In genomic region chr14:77126461-77126990, GRCh38 we compare ENCODE assay signal across 22 cellular contexts. TPM values are rescaled to one million over a fixed set of nuclear protein-coding genes. Genes with fewer than 3 reads are reported as not detected.
"Had no signal": no experiment of that assay in that cellular context is flagged by ENCODE, and none has a peak within 500 bp of the region (broad histone marks: within the 10 kb centered on the region; RNA-seq: fewer than 3 reads in every experiment).

No MANE protein-coding gene starts in this region.

- H3K27me3 ChIP-seq: adrenal gland had no signal

- H3K27ac ChIP-seq: adrenal gland, SJSA1 had no signal

- H3K9me3 ChIP-seq: adrenal gland had no signal

- H3K36me3 ChIP-seq: adrenal gland, SJSA1 had no signal

- ATAC-seq: activated CD4-positive, alpha-beta T cell treated with anti-CD3 and anti-CD28 coated beads for 36 hours; activated CD8-positive, alpha-beta T cell treated with anti-CD3 and anti-CD28 coated beads for 36 hours; activated T-cell treated with anti-CD3 and anti-CD28 coated beads, Interleukin-2, amount 50 U/mL, for 72 hours; PC-3 had no signal

- H3K4me3 Mint-ChIP-seq: activated CD4-positive, alpha-beta T cell treated with anti-CD3 and anti-CD28 coated beads for 36 hours; activated CD8-positive, alpha-beta T cell treated with anti-CD3 and anti-CD28 coated beads for 36 hours; T-helper 1 cell treated with Interleukin-12 subunit alpha and Interleukin-12 subunit beta and Interleukin-4 antibody, amounts not matched to agents 30 μg/mL and 1 μg/mL, for 36 hours had no signal

- H3K9me3 Mint-ChIP-seq: activated CD8-positive, alpha-beta T cell treated with anti-CD3 and anti-CD28 coated beads for 36 hours; activated naive CD8-positive, alpha-beta T cell treated with anti-CD3 and anti-CD28 coated beads, Interleukin-2, amount 10 ng/mL, durations not matched to agents 7 days and 5 days; activated T-cell treated with anti-CD3 and anti-CD28 coated beads, Interleukin-2, amount 50 U/mL, for 72 hours; T-helper 1 cell treated with Interleukin-12 subunit alpha and Interleukin-12 subunit beta and Interleukin-4 antibody, amounts not matched to agents 30 μg/mL and 1 μg/mL, for 36 hours had no signal

- H3K36me3 Mint-ChIP-seq: activated naive CD8-positive, alpha-beta T cell treated with anti-CD3 and anti-CD28 coated beads, Interleukin-2, amount 10 ng/mL, durations not matched to agents 7 days and 5 days had no signal

- H3K4me3 ChIP-seq: adrenal gland, SJSA1 had no signal

- DNase-seq: activated CD4-positive, alpha-beta T cell treated with anti-CD3 and anti-CD28 coated beads for 36 hours; activated CD4-positive, CD25-positive, alpha-beta regulatory T cell; activated CD8-positive, alpha-beta memory T cell treated with anti-CD3 and anti-CD28 coated beads, Interleukin-2, amount 50 U/mL, for 4 hours; activated CD8-positive, alpha-beta T cell treated with anti-CD3 and anti-CD28 coated beads for 36 hours; activated naive CD4-positive, alpha-beta T cell treated with anti-CD3 and anti-CD28 coated beads, Interleukin-2, amount 50 U/mL, for 16 hours; activated naive CD8-positive, alpha-beta T cell treated with anti-CD3 and anti-CD28 coated beads, Interleukin-2, amount 10 ng/mL, durations not matched to agents 7 days and 5 days; activated T-cell treated with anti-CD3 and anti-CD28 coated beads, Interleukin-2, amount 50 U/mL, for 72 hours; anterior cingulate cortex; KG1; NCI-H1048; NCI-H146; NCI-H187 treated with DMSO at 0.1 percent for 48 hours; NCI-H2081 treated with DMSO at 0.1 percent for 48 hours; NCI-H446; NCI-H524; PC-3; SHP77; T-helper 9 cell had no signal

- H3K27ac Mint-ChIP-seq: activated CD4-positive, alpha-beta T cell treated with anti-CD3 and anti-CD28 coated beads for 36 hours; activated CD8-positive, alpha-beta T cell treated with anti-CD3 and anti-CD28 coated beads for 36 hours; activated naive CD8-positive, alpha-beta T cell treated with anti-CD3 and anti-CD28 coated beads, Interleukin-2, amount 10 ng/mL, durations not matched to agents 7 days and 5 days; activated T-cell treated with anti-CD3 and anti-CD28 coated beads, Interleukin-2, amount 50 U/mL, for 72 hours; T-helper 1 cell treated with Interleukin-12 subunit alpha and Interleukin-12 subunit beta and Interleukin-4 antibody, amounts not matched to agents 30 μg/mL and 1 μg/mL, for 36 hours had no signal

RNA-seq across cellular contexts. Expression of gene ZDHHC22, which starts 15.1 kb away (rescaled TPM):
- total RNA-seq: activated CD4-positive, alpha-beta T cell treated with anti-CD3 and anti-CD28 coated beads for 36 hours; activated CD8-positive, alpha-beta T cell treated with anti-CD3 and anti-CD28 coated beads for 36 hours; activated naive CD8-positive, alpha-beta T cell treated with anti-CD3 and anti-CD28 coated beads, Interleukin-2, amount 10 ng/mL, durations not matched to agents 7 days and 5 days; activated T-cell treated with anti-CD3 and anti-CD28 coated beads, Interleukin-2, amount 50 U/mL, for 72 hours; cardiac septum had no signal
